Comparison of ENCODE assay signal across 24 cellular contexts in genomic region chr15:80791004-80791403, GRCh38. TPM values are rescaled to one million over a fixed set of nuclear protein-coding genes. Genes with fewer than 3 reads are reported as not detected.
A peak's percentile ranks its signal among the peaks of the same experiment; 100 is the strongest.
DNase-seq lines count a peak whose midpoint lies in the region; ATAC-seq and TF ChIP-seq lines count a peak whose summit lies in the region.
"Had no signal": no experiment of that assay in that cellular context is flagged by ENCODE, and none has a peak within 500 bp of the region (broad histone marks: within the 10 kb centered on the region; RNA-seq: fewer than 3 reads in every experiment).

No MANE protein-coding gene starts in this region.

- no peaks in the 10 kb centered on the region for H3K9me3 ChIP-seq in RWPE2 (ENCODE audit: severe bottlenecking)
- H3K9me3 ChIP-seq: A549; BE2C; BLaER1 treated with 17β-estradiol and CSF1 and Interleukin-3, amounts not matched to agents 10 nM and 100 nM had no signal

- ATAC-seq in RWPE2 (ENCODE audit: low read depth) (peak; percentile 68; the same call in 2 of the 3 replicates), esophagus mucosa (peak; percentile 69), GM21576 (IDR thresholded peaks at IDR 0.05; ENCODE audit: unreplicated experiment) (no peak), HG03520 (IDR thresholded peaks at IDR 0.05; ENCODE audit: unreplicated experiment) (no peak)
- ATAC-seq: A549, GM12878, GM23338, HCT116 had no signal

- H3K4me1 Mint-ChIP-seq in chondrocyte (ENCODE audit: low read depth): peaks cover 15% of the 10 kb centered on the region
- H3K4me1 Mint-ChIP-seq: CD8-positive, alpha-beta memory T cell had no signal

- no peak overlapping the region for H3K4me3 Mint-ChIP-seq in chondrocyte (ENCODE audit: unreplicated experiment)
- H3K4me3 Mint-ChIP-seq: CD4-positive, alpha-beta T cell; CD8-positive, alpha-beta memory T cell; GM23338; H9 had no signal

- no peak for TF ChIP-seq CTCF in RWPE2 (IDR thresholded peaks at IDR 0.05; ENCODE audit: poor library complexity, severe bottlenecking)
- no peak for TF ChIP-seq CTCF in chondrocyte (IDR thresholded peaks at IDR 0.05)

- no peak overlapping the region for H3K4me3 ChIP-seq in RWPE2 (ENCODE audit: severe bottlenecking)
- H3K4me3 ChIP-seq: A549; BLaER1 treated with 17β-estradiol and CSF1 and Interleukin-3, amounts not matched to agents 10 nM and 100 nM; GM12878; GM23338 had no signal

- H3K27me3 Mint-ChIP-seq in chondrocyte (ENCODE audit: low read depth): no peaks in the 10 kb centered on the region

- peaks cover 6% of the 10 kb centered on the region for H3K4me1 ChIP-seq in RWPE2 (ENCODE audit: insufficient read depth, poor library complexity, severe bottlenecking)
- H3K4me1 ChIP-seq: A549, BE2C had no signal

- peaks cover 39% of the 10 kb centered on the region for H3K36me3 Mint-ChIP-seq in chondrocyte (ENCODE audit: low read depth)
- H3K36me3 Mint-ChIP-seq: CD14-positive monocyte; CD8-positive, alpha-beta memory T cell had no signal

- no peaks in the 10 kb centered on the region for H3K9me3 Mint-ChIP-seq in chondrocyte (ENCODE audit: low read depth)
- H3K9me3 Mint-ChIP-seq: CD14-positive monocyte; CD4-positive, alpha-beta T cell; CD8-positive, alpha-beta memory T cell; GM23338; H9 had no signal

- peak overlapping the region; percentile 3 for H3K27ac Mint-ChIP-seq in chondrocyte (ENCODE audit: unreplicated experiment)
- H3K27ac Mint-ChIP-seq: CD14-positive monocyte; CD4-positive, alpha-beta T cell; CD8-positive, alpha-beta memory T cell; GM23338 had no signal

- H3K36me3 ChIP-seq in RWPE2 (ENCODE audit: low read depth): no peaks in the 10 kb centered on the region
- H3K36me3 ChIP-seq: BE2C; BLaER1 treated with 17β-estradiol and CSF1 and Interleukin-3, amounts not matched to agents 10 nM and 100 nM had no signal

- DNase-seq in RWPE2 (ENCODE audit: low spot score) (no peak), chondrocyte (ENCODE audit: low spot score) (no peak), caudate nucleus (lab: John Stamatoyannopoulos, UW) (no peak)
- no peak for DNase-seq in stimulated activated CD8-positive, alpha-beta memory T cell treated with anti-CD3 and anti-CD28 coated beads, Interleukin-4, amount 100 ng/mL, for 48 hours
- DNase-seq: 8988T; ACHN; AML-193; BE2C; CD4-positive, alpha-beta T cell; CD8-positive, alpha-beta memory T cell; DMS 273 treated with DMSO at 0.1 percent for 48 hours; DMS79; EL; GDM1; H9 had no signal

- no peaks in the 10 kb centered on the region for H3K27me3 ChIP-seq in RWPE2 (ENCODE audit: insufficient read depth, poor library complexity, severe bottlenecking)
- H3K27me3 ChIP-seq: BE2C; BLaER1 treated with 17β-estradiol and CSF1 and Interleukin-3, amounts not matched to agents 10 nM and 100 nM had no signal

- H3K27ac ChIP-seq in RWPE2 (ENCODE audit: poor library complexity, severe bottlenecking): no peak overlapping the region
- no peak overlapping the region for H3K27ac ChIP-seq in caudate nucleus (ENCODE audit: low read depth, low read length)
- H3K27ac ChIP-seq: A549; BLaER1 treated with 17β-estradiol and CSF1 and Interleukin-3, amounts not matched to agents 10 nM and 100 nM had no signal

RNA-seq across cellular contexts. Expression of gene CEMIP, which starts 11.8 kb away (rescaled TPM):
- total RNA-seq in chondrocyte (138 to 146 TPM (median 143 TPM) in 3 replicates), esophagus mucosa (17.3 TPM)
- total RNA-seq: CD4-positive, alpha-beta T cell; CD8-positive, alpha-beta memory T cell had no signal

Comparison
In these comparisons a context has a peak if more than half of its experiments do, and no peak if none do; other contexts are left out.
1. ATAC-seq: peak in RWPE2 (single experiment) and esophagus mucosa (single experiment); none in GM21576 (single experiment) and HG03520 (single experiment).